Comparison of ENCODE assay signal across 12 cellular contexts in the genomic region with DNA sequence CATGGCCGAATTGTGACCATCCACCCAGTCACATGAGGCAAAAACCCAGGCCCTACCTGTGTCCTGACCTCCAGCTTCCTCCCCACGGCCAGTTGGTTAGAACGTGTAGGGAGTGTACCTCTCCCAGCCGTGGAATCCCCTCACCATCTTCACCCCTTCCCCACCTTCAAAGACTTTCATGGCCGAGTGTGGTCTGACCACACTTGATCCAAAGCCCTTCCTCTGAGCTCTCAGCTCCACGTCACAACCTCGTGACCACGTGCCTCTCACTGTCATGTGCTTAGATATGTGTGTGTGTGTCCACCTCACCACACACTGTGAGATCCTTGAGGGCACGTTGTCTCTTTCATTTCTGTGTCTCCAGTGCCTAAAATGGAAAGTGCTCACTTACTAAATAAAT. TPM values are rescaled to one million over a fixed set of nuclear protein-coding genes. Genes with fewer than 3 reads are reported as not detected.
A peak's percentile ranks its signal among the peaks of the same experiment; 100 is the strongest.
DNase-seq lines count a peak whose midpoint lies in the region; ATAC-seq and TF ChIP-seq lines count a peak whose summit lies in the region.
"Had no signal": no experiment of that assay in that cellular context is flagged by ENCODE, and none has a peak within 500 bp of the region (broad histone marks: within the 10 kb centered on the region; RNA-seq: fewer than 3 reads in every experiment).

No MANE protein-coding gene starts in this region.

- no peak overlapping the region for H2AFZ ChIP-seq in mesenchymal stem cell (ENCODE audit: low read depth, low read length)

- H3K27ac Mint-ChIP-seq in effector memory CD8-positive, alpha-beta T cell, result peak overlapping the region; percentile 92 to 95

- peak overlapping the region in 8 of 11 experiments; percentile 44 to 86 (median 83); a peak in 15 of 22 replicates for H3K9ac ChIP-seq in BLaER1 treated with 17β-estradiol and CSF1 and Interleukin-3, amounts not matched to agents 10 nM and 100 nM
- H3K9ac ChIP-seq in mesenchymal stem cell (ENCODE audit: low read length), result no peak overlapping the region

- H2BK15ac ChIP-seq in mesenchymal stem cell (ENCODE audit: low read depth, poor library complexity, severe bottlenecking), result no peak overlapping the region

- H3K14ac ChIP-seq in mesenchymal stem cell (ENCODE audit: low read length in 2 of 2), result no peak overlapping the region

- H2AK5ac ChIP-seq in mesenchymal stem cell (ENCODE audit: low read length, severe bottlenecking), result no peak overlapping the region

- H3K4ac ChIP-seq in mesenchymal stem cell (ENCODE audit: low read depth in 1 of 2, low read length in 2 of 2), result no peak overlapping the region

- H2BK120ac ChIP-seq in mesenchymal stem cell (ENCODE audit: low read depth, low read length), result no peak overlapping the region

- H4K20me1 ChIP-seq in BLaER1 treated with 17β-estradiol and CSF1 and Interleukin-3, amounts not matched to agents 10 nM and 100 nM, result no peaks in the 10 kb centered on the region; a peak in 1 of 22 replicates

- in situ Hi-C loops in SK-MEL-5 (cut with HindIII; ENCODE audit: low pct_unique_long_range_greater_than_20kb, low sequenced_read_pairs), result no loop called here

- H3K4me2 ChIP-seq in BLaER1 treated with 17β-estradiol and CSF1 and Interleukin-3, amounts not matched to agents 10 nM and 100 nM, result peak overlapping the region; percentile 57 to 97 (median 87)
- no peak overlapping the region for H3K4me2 ChIP-seq in mesenchymal stem cell (ENCODE audit: low read length, poor library complexity, severe bottlenecking)

- DNase-seq in SK-MEL-5 (ENCODE audit: low read depth, low spot score), result peak; percentile 76
- DNase-seq in effector memory CD8-positive, alpha-beta T cell, result peak in 1 of 3 experiments; percentile 26
- no peak for DNase-seq in mesenchymal stem cell
- no peak for DNase-seq in UCSD-AML1 (lab: John Stamatoyannopoulos, UW; ENCODE audit: unreplicated experiment)
- no peak for DNase-seq in mucosa of gallbladder (ENCODE audit: low spot score)
- DNase-seq in GM03348 (ENCODE audit: low spot score), result no peak
- DNase-seq: foreskin fibroblast had no signal

- no peaks in the 10 kb centered on the region for H3K79me1 ChIP-seq in mesenchymal stem cell (replicated peaks; ENCODE audit: low read length, poor library complexity, severe bottlenecking)

- H3K27me3 Mint-ChIP-seq in effector memory CD8-positive, alpha-beta T cell, result no peaks in the 10 kb centered on the region

- peaks cover 0 to 19% (median 0%) of the 10 kb centered on the region in 11 experiments; a peak in 4 of 22 replicates for H3K36me3 ChIP-seq in BLaER1 treated with 17β-estradiol and CSF1 and Interleukin-3, amounts not matched to agents 10 nM and 100 nM
- H3K36me3 ChIP-seq in mesenchymal stem cell (ENCODE audit: control insufficient read depth in 1 of 2, insufficient read depth in 2 of 2, low read depth in 1 of 2, low read length in 2 of 2), result no peaks in the 10 kb centered on the region
- H3K36me3 ChIP-seq: ascending aorta had no signal

- peak; percentile 10 for ATAC-seq in effector memory CD8-positive, alpha-beta T cell (replicated peaks)

- H3K36me3 Mint-ChIP-seq in effector memory CD8-positive, alpha-beta T cell (ENCODE audit: insufficient read depth), result peaks cover 49% of the 10 kb centered on the region

- peak overlapping the region in 6 of 10 experiments; percentile 22 to 62 (median 48); a peak in 10 of 20 replicates for H3K4me3 ChIP-seq in BLaER1 treated with 17β-estradiol and CSF1 and Interleukin-3, amounts not matched to agents 10 nM and 100 nM
- no peak overlapping the region for H3K4me3 ChIP-seq in mesenchymal stem cell (ENCODE audit: insufficient read depth in 1 of 2, low read depth in 1 of 2, low read length in 2 of 2)
- H3K4me3 ChIP-seq: ascending aorta had no signal

- peak; percentile 49 for TF ChIP-seq POLR2A in GM19099 (IDR thresholded peaks at IDR 0.05; ENCODE audit: extremely low read depth, insufficient read length, low read depth)

- H3K9me3 ChIP-seq in BLaER1 treated with 17β-estradiol and CSF1 and Interleukin-3, amounts not matched to agents 10 nM and 100 nM (replicated peaks in 1 of 11), result peaks cover 0 to 2% (median 0%) of the 10 kb centered on the region in 11 experiments; a peak in 1 of 22 replicates
- H3K9me3 ChIP-seq in mesenchymal stem cell (ENCODE audit: control insufficient read depth, low read length), result no peaks in the 10 kb centered on the region
- H3K9me3 ChIP-seq: ascending aorta had no signal

- 89% methylated on average over 5 of the region's 9 CpGs for WGBS in mesenchymal stem cell

- H2BK5ac ChIP-seq in mesenchymal stem cell (ENCODE audit: low read depth, low read length, poor library complexity, severe bottlenecking), result no peak overlapping the region

- no peak overlapping the region for H4K8ac ChIP-seq in mesenchymal stem cell (ENCODE audit: low read length)

- H3K4me1 Mint-ChIP-seq in effector memory CD8-positive, alpha-beta T cell (ENCODE audit: low read depth in 2 of 2), result peaks cover 74 to 79% of the 10 kb centered on the region in 2 donors

- peak overlapping the region in 10 of 11 experiments; percentile 20 to 96 (median 92); a peak in 20 of 22 replicates for H3K27ac ChIP-seq in BLaER1 treated with 17β-estradiol and CSF1 and Interleukin-3, amounts not matched to agents 10 nM and 100 nM
- no peak overlapping the region for H3K27ac ChIP-seq in mesenchymal stem cell (ENCODE audit: low read length, poor library complexity, severe bottlenecking)
- H3K27ac ChIP-seq: ascending aorta, C4-2B had no signal

- no peak overlapping the region for H3K18ac ChIP-seq in mesenchymal stem cell (ENCODE audit: low read depth in 1 of 2, low read length in 2 of 2)

- no peak overlapping the region for H3K23ac ChIP-seq in mesenchymal stem cell (ENCODE audit: low read length in 2 of 2)

- peaks cover 74 to 96% (median 92%) of the 10 kb centered on the region in 10 experiments for H3K4me1 ChIP-seq in BLaER1 treated with 17β-estradiol and CSF1 and Interleukin-3, amounts not matched to agents 10 nM and 100 nM
- H3K4me1 ChIP-seq in mesenchymal stem cell (ENCODE audit: control insufficient read depth, insufficient read depth, low read depth, low read length), result no peaks in the 10 kb centered on the region
- H3K4me1 ChIP-seq: ascending aorta had no signal

- H3K4me3 Mint-ChIP-seq in effector memory CD8-positive, alpha-beta T cell, result peak overlapping the region; percentile 82 to 84

- H4K91ac ChIP-seq in mesenchymal stem cell (ENCODE audit: low read length), result no peak overlapping the region

- H2BK12ac ChIP-seq in mesenchymal stem cell (ENCODE audit: low read length in 2 of 2), result peak overlapping the region in 1 of 2 experiments; percentile 9

- peaks cover 0 to 8% (median 0%) of the 10 kb centered on the region in 11 experiments; a peak in 1 of 22 replicates for H3K27me3 ChIP-seq in BLaER1 treated with 17β-estradiol and CSF1 and Interleukin-3, amounts not matched to agents 10 nM and 100 nM
- H3K27me3 ChIP-seq in mesenchymal stem cell (ENCODE audit: control insufficient read depth in 1 of 2, insufficient read depth in 1 of 2, low read length in 2 of 2), result no peaks in the 10 kb centered on the region
- H3K27me3 ChIP-seq: ascending aorta had no signal

- no peaks in the 10 kb centered on the region for H3K9me3 Mint-ChIP-seq in effector memory CD8-positive, alpha-beta T cell

RNA-seq across cellular contexts. Expression of a gene that starts 48.6 kb away (rescaled TPM):
- not detected in 2 replicates for total RNA-seq in SK-MEL-5 (2014; rRNA removed; shearing (Covaris generic))
- polyA plus RNA-seq in SK-MEL-5 (2015; cell fraction: cytosol; rRNA removed), result not detected in 2 replicates
- polyA plus RNA-seq in SK-MEL-5 (2015; cell fraction: nucleus; rRNA removed), result not detected in 2 replicates
- 0.14 TPM for polyA plus RNA-seq in mesenchymal stem cell (2013, experiment 1 of 2)
- 0.08 TPM for polyA plus RNA-seq in mesenchymal stem cell (2013, experiment 2 of 2)
- not detected for total RNA-seq in mucosa of gallbladder
- total RNA-seq: ascending aorta had no signal
- polyA plus RNA-seq: neural cell had no signal

Comparison
In these comparisons a context has a peak if more than half of its experiments do, and no peak if none do; other contexts are left out.
1. H3K4me3 ChIP-seq: peak in BLaER1 treated with 17β-estradiol and CSF1 and Interleukin-3, amounts not matched to agents 10 nM and 100 nM (6 of 10); none in mesenchymal stem cell (0 of 2).